Comparison of ENCODE assay signal across 1 cellular context in the genomic region with DNA sequence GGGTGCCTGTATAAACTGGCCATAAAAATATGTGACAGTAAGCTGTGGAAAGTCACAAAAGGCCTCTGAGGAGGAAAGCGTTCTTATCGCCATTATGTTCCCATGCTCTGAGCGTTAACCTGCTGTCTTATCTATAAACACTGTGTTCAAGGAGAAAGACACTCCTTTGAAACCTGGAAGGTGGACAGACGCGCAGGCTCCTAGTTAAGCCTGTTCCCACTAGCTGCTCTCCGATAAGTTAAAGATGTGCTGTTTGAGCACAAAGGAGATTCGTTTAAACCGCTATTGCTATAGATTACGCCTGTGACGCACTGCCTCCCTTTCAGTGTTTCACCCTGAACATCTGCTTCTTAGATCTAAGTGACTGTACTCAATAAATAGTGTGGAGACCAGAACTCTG.
TF ChIP-seq lines count a peak whose summit lies in the region.

No MANE protein-coding gene starts in this region.

TF ChIP-seq in K562, 482 proteins besides CTCF, POLR2A, EP300 and RAD21:
- TF ChIP-seq, protein P1, sequence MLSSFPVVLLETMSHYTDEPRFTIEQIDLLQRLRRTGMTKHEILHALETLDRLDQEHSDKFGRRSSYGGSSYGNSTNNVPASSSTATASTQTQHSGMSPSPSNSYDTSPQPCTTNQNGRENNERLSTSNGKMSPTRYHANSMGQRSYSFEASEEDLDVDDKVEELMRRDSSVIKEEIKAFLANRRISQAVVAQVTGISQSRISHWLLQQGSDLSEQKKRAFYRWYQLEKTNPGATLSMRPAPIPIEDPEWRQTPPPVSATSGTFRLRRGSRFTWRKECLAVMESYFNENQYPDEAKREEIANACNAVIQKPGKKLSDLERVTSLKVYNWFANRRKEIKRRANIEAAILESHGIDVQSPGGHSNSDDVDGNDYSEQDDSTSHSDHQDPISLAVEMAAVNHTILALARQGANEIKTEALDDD (IDR thresholded peaks at IDR 0.05), result peak; percentile 69
- TF ChIP-seq, protein P2, sequence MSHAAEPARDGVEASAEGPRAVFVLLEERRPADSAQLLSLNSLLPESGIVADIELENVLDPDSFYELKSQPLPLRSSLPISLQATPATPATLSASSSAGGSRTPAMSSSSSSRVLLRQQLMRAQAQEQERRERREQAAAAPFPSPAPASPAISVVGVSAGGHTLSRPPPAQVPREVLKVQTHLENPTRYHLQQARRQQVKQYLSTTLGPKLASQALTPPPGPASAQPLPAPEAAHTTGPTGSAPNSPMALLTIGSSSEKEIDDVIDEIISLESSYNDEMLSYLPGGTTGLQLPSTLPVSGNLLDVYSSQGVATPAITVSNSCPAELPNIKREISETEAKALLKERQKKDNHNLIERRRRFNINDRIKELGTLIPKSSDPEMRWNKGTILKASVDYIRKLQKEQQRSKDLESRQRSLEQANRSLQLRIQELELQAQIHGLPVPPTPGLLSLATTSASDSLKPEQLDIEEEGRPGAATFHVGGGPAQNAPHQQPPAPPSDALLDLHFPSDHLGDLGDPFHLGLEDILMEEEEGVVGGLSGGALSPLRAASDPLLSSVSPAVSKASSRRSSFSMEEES (CRISPR knock-in tag; IDR thresholded peaks at IDR 0.05), result no peak
- TF ChIP-seq CTBP1 (IDR thresholded peaks at IDR 0.05; ENCODE audit: borderline replicate concordance) (peak; percentile 16; the same call in 1 of the 2 replicates), NRF1 (conservative IDR thresholded peaks at IDR 0.05 in 1 of 2, IDR thresholded peaks at IDR 0.05 in 1 of 2) (peak; percentile 46 to 47), HNRNPLL (IDR thresholded peaks at IDR 0.05; ENCODE audit: low read depth, low read length, poor library complexity, severe bottlenecking) (peak; percentile 38), SOX6 (IDR thresholded peaks at IDR 0.05) (peak; percentile 45; the same call in 1 of the 2 replicates), TAL1 (IDR thresholded peaks at IDR 0.05) (peak; percentile 32; the same call in 1 of the 2 replicates), KDM1A (IDR thresholded peaks at IDR 0.05) (no peak), ARID1B (IDR thresholded peaks at IDR 0.05) (0 out of 2 replicates have a peak, but pooled peaks have one; percentile 25), CBFA2T3 (IDR thresholded peaks at IDR 0.05) (peak; percentile 57), ZFP30 (CRISPR knock-in tag; IDR thresholded peaks at IDR 0.05; ENCODE audit: borderline replicate concordance) (no peak)
- TF ChIP-seq, protein P3, sequence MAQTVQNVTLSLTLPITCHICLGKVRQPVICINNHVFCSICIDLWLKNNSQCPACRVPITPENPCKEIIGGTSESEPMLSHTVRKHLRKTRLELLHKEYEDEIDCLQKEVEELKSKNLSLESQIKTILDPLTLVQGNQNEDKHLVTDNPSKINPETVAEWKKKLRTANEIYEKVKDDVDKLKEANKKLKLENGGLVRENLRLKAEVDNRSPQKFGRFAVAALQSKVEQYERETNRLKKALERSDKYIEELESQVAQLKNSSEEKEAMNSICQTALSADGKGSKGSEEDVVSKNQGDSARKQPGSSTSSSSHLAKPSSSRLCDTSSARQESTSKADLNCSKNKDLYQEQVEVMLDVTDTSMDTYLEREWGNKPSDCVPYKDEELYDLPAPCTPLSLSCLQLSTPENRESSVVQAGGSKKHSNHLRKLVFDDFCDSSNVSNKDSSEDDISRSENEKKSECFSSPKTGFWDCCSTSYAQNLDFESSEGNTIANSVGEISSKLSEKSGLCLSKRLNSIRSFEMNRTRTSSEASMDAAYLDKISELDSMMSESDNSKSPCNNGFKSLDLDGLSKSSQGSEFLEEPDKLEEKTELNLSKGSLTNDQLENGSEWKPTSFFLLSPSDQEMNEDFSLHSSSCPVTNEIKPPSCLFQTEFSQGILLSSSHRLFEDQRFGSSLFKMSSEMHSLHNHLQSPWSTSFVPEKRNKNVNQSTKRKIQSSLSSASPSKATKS (CRISPR knock-in tag; IDR thresholded peaks at IDR 0.05), result no peak
